Comparison of ENCODE assay signal across 19 cellular contexts in genomic region chr2:1541812-1542211, GRCh38.
DNase-seq lines count a peak whose midpoint lies in the region; ATAC-seq, FAIRE-seq and TF ChIP-seq lines count a peak whose summit lies in the region.
"Had no signal": no experiment of that assay in that cellular context is flagged by ENCODE, and none has a peak within 500 bp of the region (broad histone marks: within the 10 kb centered on the region; RNA-seq: fewer than 3 reads in every experiment).

No MANE protein-coding gene starts in this region.

- no peak for FAIRE-seq in frontal cortex (lab: Jason Lieb, UNC)
- FAIRE-seq: D721Med, GM12878, H54 had no signal

- TF ChIP-seq CTCF in RWPE2 (IDR thresholded peaks at IDR 0.05; ENCODE audit: poor library complexity, severe bottlenecking) (no peak), nephron progenitor cell (IDR thresholded peaks at IDR 0.05) (no peak)

- no peaks in the 10 kb centered on the region for H3K4me1 ChIP-seq in RWPE2 (ENCODE audit: insufficient read depth, poor library complexity, severe bottlenecking)

- DNase-seq in DMS79 treated with DMSO at 0.1 percent for 48 hours (lab: John Stamatoyannopoulos, UW): peak; percentile 42
- no peak for DNase-seq in DMS79 (lab: John Stamatoyannopoulos, UW)
- peak; percentile 7 for DNase-seq in NCI-H1105 (lab: John Stamatoyannopoulos, UW)
- peak; percentile 23 for DNase-seq in RWPE2 (ENCODE audit: low spot score)
- no peak for DNase-seq in nephron progenitor cell
- DNase-seq in stimulated activated effector memory CD8-positive, alpha-beta T cell treated with anti-CD3 and anti-CD28 coated beads, Interleukin-12 subunit alpha, Interleukin-12 subunit beta, amount 100 ng/mL, for 72 hours (ENCODE audit: low spot score in 2 of 2): no peak
- no peak for DNase-seq in frontal cortex (ENCODE audit: low spot score in 2 of 2)
- DNase-seq: ACHN, Karpas-422, NCI-H2029 treated with DMSO at 0.1 percent for 48 hours, NCI-H69, SIG-M5 had no signal

- ATAC-seq in RWPE2 (ENCODE audit: low read depth): no peak
- ATAC-seq in stimulated activated effector memory CD8-positive, alpha-beta T cell treated with anti-CD3 and anti-CD28 coated beads, Interleukin-12 subunit alpha, Interleukin-12 subunit beta, amount 100 ng/mL, for 72 hours: no peak
- no peak for ATAC-seq in HG02678 (IDR thresholded peaks at IDR 0.05; ENCODE audit: unreplicated experiment)
- ATAC-seq: GM12878 had no signal

- H3K36me3 ChIP-seq in RWPE2 (ENCODE audit: low read depth): no peaks in the 10 kb centered on the region

- H3K9me3 Mint-ChIP-seq in nephron progenitor cell: no peaks in the 10 kb centered on the region
- H3K9me3 Mint-ChIP-seq in stimulated activated effector memory CD8-positive, alpha-beta T cell treated with anti-CD3 and anti-CD28 coated beads, Interleukin-12 subunit alpha, Interleukin-12 subunit beta, amount 100 ng/mL, for 72 hours: no peaks in the 10 kb centered on the region
- H3K9me3 Mint-ChIP-seq: CD14-positive monocyte had no signal

- no peak overlapping the region for H3K4me3 ChIP-seq in RWPE2 (ENCODE audit: severe bottlenecking)
- H3K4me3 ChIP-seq: GM12878 had no signal

- H3K4me1 Mint-ChIP-seq in nephron progenitor cell: peaks cover 63% of the 10 kb centered on the region
- no peaks in the 10 kb centered on the region for H3K4me1 Mint-ChIP-seq in stimulated activated effector memory CD8-positive, alpha-beta T cell treated with anti-CD3 and anti-CD28 coated beads, Interleukin-12 subunit alpha, Interleukin-12 subunit beta, amount 100 ng/mL, for 72 hours
- H3K4me1 Mint-ChIP-seq: CD14-positive monocyte had no signal

- H3K27me3 Mint-ChIP-seq in nephron progenitor cell (ENCODE audit: low read depth, poor library complexity): peaks cover 16% of the 10 kb centered on the region

- H3K27me3 ChIP-seq in RWPE2 (ENCODE audit: insufficient read depth, poor library complexity, severe bottlenecking): no peaks in the 10 kb centered on the region

- no peaks in the 10 kb centered on the region for H3K36me3 Mint-ChIP-seq in nephron progenitor cell (ENCODE audit: low read depth)
- H3K36me3 Mint-ChIP-seq in stimulated activated effector memory CD8-positive, alpha-beta T cell treated with anti-CD3 and anti-CD28 coated beads, Interleukin-12 subunit alpha, Interleukin-12 subunit beta, amount 100 ng/mL, for 72 hours: no peaks in the 10 kb centered on the region
- H3K36me3 Mint-ChIP-seq: CD14-positive monocyte had no signal

- H3K9me3 ChIP-seq in RWPE2 (ENCODE audit: severe bottlenecking): no peaks in the 10 kb centered on the region

- no peak overlapping the region for H3K4me3 Mint-ChIP-seq in nephron progenitor cell
- no peak overlapping the region for H3K4me3 Mint-ChIP-seq in stimulated activated effector memory CD8-positive, alpha-beta T cell treated with anti-CD3 and anti-CD28 coated beads, Interleukin-12 subunit alpha, Interleukin-12 subunit beta, amount 100 ng/mL, for 72 hours
- H3K4me3 Mint-ChIP-seq: CD14-positive monocyte had no signal

- H3K27ac ChIP-seq in RWPE2 (ENCODE audit: poor library complexity, severe bottlenecking): no peak overlapping the region
- H3K27ac ChIP-seq: 22Rv1, RWPE1 had no signal

- H3K27ac Mint-ChIP-seq in nephron progenitor cell: peak overlapping the region; percentile 42
- H3K27ac Mint-ChIP-seq in stimulated activated effector memory CD8-positive, alpha-beta T cell treated with anti-CD3 and anti-CD28 coated beads, Interleukin-12 subunit alpha, Interleukin-12 subunit beta, amount 100 ng/mL, for 72 hours: no peak overlapping the region
- H3K27ac Mint-ChIP-seq: CD14-positive monocyte had no signal

Comparison
In these comparisons a context has a peak if more than half of its experiments do, and no peak if none do; other contexts are left out.
1. DNase-seq: peak in DMS79 treated with DMSO at 0.1 percent for 48 hours (single experiment), NCI-H1105 (single experiment) and RWPE2 (single experiment); none in DMS79 (single experiment), nephron progenitor cell (single experiment), stimulated activated effector memory CD8-positive, alpha-beta T cell treated with anti-CD3 and anti-CD28 coated beads, Interleukin-12 subunit alpha, Interleukin-12 subunit beta, amount 100 ng/mL, for 72 hours (0 of 2) and frontal cortex (0 of 2).